In genomic region chr4:134906404-134907023, GRCh38 we compare ENCODE assay signal across 8 cellular contexts.
A peak's percentile ranks its signal among the peaks of the same experiment; 100 is the strongest.
DNase-seq lines count a peak whose midpoint lies in the region; ATAC-seq and TF ChIP-seq lines count a peak whose summit lies in the region.

No MANE protein-coding gene starts in this region.

- H3K36me3 ChIP-seq in sigmoid colon: no peaks in the 10 kb centered on the region
- no peaks in the 10 kb centered on the region for H3K36me3 ChIP-seq in spleen

- H3K4me3 ChIP-seq in sigmoid colon: no peak overlapping the region
- H3K4me3 ChIP-seq in spleen: no peak overlapping the region

- DNase-seq in GM10248 (ENCODE audit: extremely low spot score) (no peak), NCI-H1417 treated with DMSO at 0.1 percent for 48 hours (lab: John Stamatoyannopoulos, UW) (peak; percentile 11), cerebellar cortex (ENCODE audit: low spot score) (peak; percentile 27), nephron progenitor cell (peak; percentile 15), OCI-M2 (lab: John Stamatoyannopoulos, UW; ENCODE audit: unreplicated experiment) (no peak), sigmoid colon (no peak), spleen (no peak)
- DNase-seq in stimulated activated naive B cell treated with anti-CD40 and anti-IgM and Interleukin-4, amounts not matched to agents 10 μg/mL and 1 μg/mL and 100 μg/mL, for 72 hours: no peak

- intact Hi-C loops in sigmoid colon (cut with DNase I): loop anchor here (10.0 kb wide), 1 partner anchor 432 kb away; no protein-coding TSS in a partner anchor
- intact Hi-C loops in spleen (cut with DNase I; ENCODE audit: low total_unique reads): no loop called here

- H3K27me3 Mint-ChIP-seq in nephron progenitor cell (ENCODE audit: low read depth, poor library complexity): no peaks in the 10 kb centered on the region
- H3K27me3 Mint-ChIP-seq in stimulated activated naive B cell treated with anti-CD40 and anti-IgM and Interleukin-4, amounts not matched to agents 10 μg/mL and 1 μg/mL and 100 μg/mL, for 72 hours: no peaks in the 10 kb centered on the region

- no peaks in the 10 kb centered on the region for H3K9me3 Mint-ChIP-seq in nephron progenitor cell
- H3K9me3 Mint-ChIP-seq in stimulated activated naive B cell treated with anti-CD40 and anti-IgM and Interleukin-4, amounts not matched to agents 10 μg/mL and 1 μg/mL and 100 μg/mL, for 72 hours: peaks cover 0 to 2% of the 10 kb centered on the region in 2 donors

- no peak for TF ChIP-seq EP300 in sigmoid colon (IDR thresholded peaks at IDR 0.05)

- H3K27me3 ChIP-seq in sigmoid colon: no peaks in the 10 kb centered on the region
- H3K27me3 ChIP-seq in spleen (replicated peaks in 1 of 7): no peaks in the 10 kb centered on the region

- H3K4me1 ChIP-seq in sigmoid colon (no peaks in the 10 kb centered on the region), spleen (no peaks in the 10 kb centered on the region)

- H3K27ac Mint-ChIP-seq in nephron progenitor cell: no peak overlapping the region
- H3K27ac Mint-ChIP-seq in stimulated activated naive B cell treated with anti-CD40 and anti-IgM and Interleukin-4, amounts not matched to agents 10 μg/mL and 1 μg/mL and 100 μg/mL, for 72 hours: no peak overlapping the region

- 45 to 64% methylated on average over 2 of the region's 2 CpGs for WGBS in sigmoid colon, 2 donors
- 58 to 73% (median 62%) methylated on average over 2 of the region's 2 CpGs for WGBS in spleen, 5 donors

- TF ChIP-seq CTCF in GM10248 (IDR thresholded peaks at IDR 0.05; ENCODE audit: control extremely low read depth, extremely low read depth, low read depth, missing control alignments) (peak; percentile 23), nephron progenitor cell (IDR thresholded peaks at IDR 0.05) (peak; percentile 46), sigmoid colon (IDR thresholded peaks at IDR 0.05) (peak in 2 of 4 experiments; percentile 12 to 41), spleen (IDR thresholded peaks at IDR 0.05 in 8 of 11, conservative IDR thresholded peaks at IDR 0.05 in 3 of 11) (peak in 1 of 11 experiments; percentile 25)

- H3K27ac ChIP-seq in sigmoid colon (no peak overlapping the region), spleen (no peak overlapping the region)

- POLR2A ChIA-PET in GM10248 (lab: Yijun Ruan, JAX): no interaction called here

- no peaks in the 10 kb centered on the region for H3K4me1 Mint-ChIP-seq in nephron progenitor cell
- no peaks in the 10 kb centered on the region for H3K4me1 Mint-ChIP-seq in stimulated activated naive B cell treated with anti-CD40 and anti-IgM and Interleukin-4, amounts not matched to agents 10 μg/mL and 1 μg/mL and 100 μg/mL, for 72 hours

- H3K4me3 Mint-ChIP-seq in nephron progenitor cell: no peak overlapping the region
- no peak overlapping the region for H3K4me3 Mint-ChIP-seq in stimulated activated naive B cell treated with anti-CD40 and anti-IgM and Interleukin-4, amounts not matched to agents 10 μg/mL and 1 μg/mL and 100 μg/mL, for 72 hours

- ATAC-seq in stimulated activated naive B cell treated with anti-CD40 and anti-IgM and Interleukin-4, amounts not matched to agents 10 μg/mL and 1 μg/mL and 100 μg/mL, for 72 hours (replicated peaks): no peak

- CTCF ChIA-PET in GM10248 (lab: Yijun Ruan, JAX): no interaction called here

- TF ChIP-seq POLR2A in sigmoid colon (IDR thresholded peaks at IDR 0.05): no peak
- no peak for TF ChIP-seq POLR2A in spleen (IDR thresholded peaks at IDR 0.05)

- H3K9me3 ChIP-seq in sigmoid colon (no peaks in the 10 kb centered on the region), spleen (no peaks in the 10 kb centered on the region)

- H3K36me3 Mint-ChIP-seq in nephron progenitor cell (ENCODE audit: low read depth): no peaks in the 10 kb centered on the region
- H3K36me3 Mint-ChIP-seq in stimulated activated naive B cell treated with anti-CD40 and anti-IgM and Interleukin-4, amounts not matched to agents 10 μg/mL and 1 μg/mL and 100 μg/mL, for 72 hours: no peaks in the 10 kb centered on the region

Comparison
In these comparisons a context has a peak if more than half of its experiments do, and no peak if none do; other contexts are left out.
1. DNase-seq: peak in NCI-H1417 treated with DMSO at 0.1 percent for 48 hours (single experiment), cerebellar cortex (single experiment) and nephron progenitor cell (single experiment); none in GM10248 (single experiment), OCI-M2 (single experiment), stimulated activated naive B cell treated with anti-CD40 and anti-IgM and Interleukin-4, amounts not matched to agents 10 μg/mL and 1 μg/mL and 100 μg/mL, for 72 hours (single experiment), sigmoid colon (single experiment) and spleen (single experiment).